8 cellular contexts compared by ENCODE assay signal in the genomic region with DNA sequence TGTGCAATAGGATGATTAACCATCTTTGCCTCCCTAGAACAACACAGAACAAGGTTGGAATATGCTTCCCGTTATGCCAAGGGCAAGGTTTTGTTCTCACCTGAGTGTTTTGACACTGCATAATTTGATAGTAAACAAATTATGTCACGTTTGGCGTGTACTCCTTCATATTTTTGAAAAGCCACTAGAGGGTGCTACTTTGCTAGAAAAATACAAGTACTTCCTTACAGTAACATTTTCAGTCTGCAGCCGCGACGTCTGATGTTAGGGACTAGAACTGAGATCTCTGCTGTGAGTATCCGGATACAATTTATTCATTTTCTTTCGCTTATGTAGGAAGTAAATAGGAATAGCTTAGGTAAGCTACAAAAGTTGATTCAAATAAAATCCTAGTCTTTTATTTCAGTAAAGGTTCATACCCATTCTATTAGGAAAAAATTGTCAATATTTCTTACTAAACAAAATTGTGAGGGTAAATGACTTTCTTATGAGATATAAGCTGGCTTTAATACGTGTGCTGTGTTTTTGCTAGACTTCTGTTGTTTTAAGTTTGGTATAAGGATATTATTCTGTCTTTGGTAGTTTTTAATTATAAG.
DNase-seq lines count a peak whose midpoint lies in the region; ATAC-seq and TF ChIP-seq lines count a peak whose summit lies in the region.

No MANE protein-coding gene starts in this region.

- H3K9me3 ChIP-seq in prostate gland: no peaks in the 10 kb centered on the region

- TF ChIP-seq CTCF in Calu3 (IDR thresholded peaks at IDR 0.05; ENCODE audit: unreplicated experiment): peak; percentile 17
- no peak for TF ChIP-seq CTCF in WTC11 (IDR thresholded peaks at IDR 0.05)
- TF ChIP-seq CTCF in glutamatergic neuron (IDR thresholded peaks at IDR 0.05; ENCODE audit: partially characterized antibody, unreplicated experiment): peak; percentile 74
- TF ChIP-seq CTCF in prostate gland (IDR thresholded peaks at IDR 0.05): peak in 3 of 4 experiments; percentile 52 to 64 (median 52)

- no TSS peak for BruUV-seq in Calu3 (replicated peaks; lab: Mats Ljungman, UMichigan)

- ATAC-seq in GM19043 (IDR thresholded peaks at IDR 0.05; ENCODE audit: low read depth, unreplicated experiment) (peak; percentile 92), HG03103 (IDR thresholded peaks at IDR 0.05; ENCODE audit: low read depth, unreplicated experiment) (peak; percentile 88), WTC11 (peak; percentile 90)

- no peaks in the 10 kb centered on the region for H3K36me3 ChIP-seq in prostate gland

- no peak overlapping the region for H3K27ac ChIP-seq in prostate gland

- CTCF ChIA-PET in Calu3 (lab: Charles Lee) (interaction anchor here (1.1 kb wide), 1 partner anchor 649 kb away, joined by 3 read pairs; no protein-coding TSS in a partner anchor), WTC11 (lab: Charles Lee) (interaction anchor here (0.7 to 1.0 kb wide), 2 partner anchors 20 to 270 kb away, joined by 3 read pairs; no protein-coding TSS in a partner anchor)

- no peaks in the 10 kb centered on the region for H3K27me3 ChIP-seq in prostate gland (replicated peaks; ENCODE audit: insufficient read depth)

- intact Hi-C loops in Calu3 (cut with micrococcal nuclease; ENCODE audit: unreplicated experiment) (loop anchor here (1.0 to 5.0 kb wide), 3 partner anchors 170 to 600 kb away; no protein-coding TSS in a partner anchor), prostate gland (cut with DNase I) (loop anchor here (2.0 to 10.0 kb wide), 2 partner anchors 601 to 827 kb away; no protein-coding TSS in a partner anchor)

- no peaks in the 10 kb centered on the region for H3K4me1 ChIP-seq in prostate gland (replicated peaks)

- no peak overlapping the region for H3K27ac Mint-ChIP-seq in Calu3 (ENCODE audit: unreplicated experiment)
- no peak overlapping the region for H3K27ac Mint-ChIP-seq in WTC11
- H3K27ac Mint-ChIP-seq in glutamatergic neuron (ENCODE audit: unreplicated experiment): no peak overlapping the region

- H3K27me3 Mint-ChIP-seq in Calu3 (ENCODE audit: unreplicated experiment) (no peaks in the 10 kb centered on the region), WTC11 (ENCODE audit: low read depth) (no peaks in the 10 kb centered on the region; the same call in 1 of the 2 replicates), glutamatergic neuron (ENCODE audit: unreplicated experiment) (no peaks in the 10 kb centered on the region)

- no peaks in the 10 kb centered on the region for H3K36me3 Mint-ChIP-seq in Calu3 (ENCODE audit: insufficient read depth, unreplicated experiment)
- no peaks in the 10 kb centered on the region for H3K36me3 Mint-ChIP-seq in WTC11
- H3K36me3 Mint-ChIP-seq in glutamatergic neuron (ENCODE audit: unreplicated experiment): no peaks in the 10 kb centered on the region

- 9% methylated on average over 9 of the region's 9 CpGs for WGBS in prostate gland

- no peak for TF ChIP-seq POLR2A in prostate gland (IDR thresholded peaks at IDR 0.05)

- H3K4me3 Mint-ChIP-seq in Calu3 (ENCODE audit: low read depth, unreplicated experiment) (no peak overlapping the region), WTC11 (no peak overlapping the region), glutamatergic neuron (ENCODE audit: unreplicated experiment) (no peak overlapping the region)

- H3K9me3 Mint-ChIP-seq in Calu3 (ENCODE audit: low read depth, unreplicated experiment) (no peaks in the 10 kb centered on the region), WTC11 (no peaks in the 10 kb centered on the region), glutamatergic neuron (ENCODE audit: unreplicated experiment) (no peaks in the 10 kb centered on the region)

- H3K4me1 Mint-ChIP-seq in Calu3 (ENCODE audit: low read depth, unreplicated experiment) (no peaks in the 10 kb centered on the region), WTC11 (no peaks in the 10 kb centered on the region), glutamatergic neuron (ENCODE audit: low read depth, unreplicated experiment) (peaks cover 2% of the 10 kb centered on the region)

- POLR2A ChIA-PET in WTC11 (lab: Charles Lee): no interaction called here

- H3K4me3 ChIP-seq in prostate gland: no peak overlapping the region

- DNase-seq in Calu3: peak; percentile 8
- DNase-seq in NCI-H2081 treated with DMSO at 0.1 percent for 48 hours (lab: John Stamatoyannopoulos, UW): peak; percentile 29
- DNase-seq in WTC11 (ENCODE audit: low spot score): peak; percentile 30
- peak; percentile 24 for DNase-seq in glutamatergic neuron
- peak; percentile 31 for DNase-seq in prostate gland (ENCODE audit: low spot score)
- DNase-seq in central memory CD4-positive, alpha-beta T cell: no peak

TF ChIP-seq in WTC11, 78 proteins besides CTCF, POLR2A, EP300 and RAD21 (continues in another document):
- no peak for TF ChIP-seq NR1H2 (CRISPR knock-in tag; IDR thresholded peaks at IDR 0.05)
- TF ChIP-seq ZNF219 (CRISPR knock-in tag; IDR thresholded peaks at IDR 0.05; ENCODE audit: borderline replicate concordance): no peak
- no peak for TF ChIP-seq NFYB (CRISPR knock-in tag; conservative IDR thresholded peaks at IDR 0.05; ENCODE audit: low read depth)
- no peak for TF ChIP-seq MYBL2 (CRISPR knock-in tag; IDR thresholded peaks at IDR 0.05)
- TF ChIP-seq EMX1 (CRISPR knock-in tag; IDR thresholded peaks at IDR 0.05): no peak
- TF ChIP-seq, protein P1, sequence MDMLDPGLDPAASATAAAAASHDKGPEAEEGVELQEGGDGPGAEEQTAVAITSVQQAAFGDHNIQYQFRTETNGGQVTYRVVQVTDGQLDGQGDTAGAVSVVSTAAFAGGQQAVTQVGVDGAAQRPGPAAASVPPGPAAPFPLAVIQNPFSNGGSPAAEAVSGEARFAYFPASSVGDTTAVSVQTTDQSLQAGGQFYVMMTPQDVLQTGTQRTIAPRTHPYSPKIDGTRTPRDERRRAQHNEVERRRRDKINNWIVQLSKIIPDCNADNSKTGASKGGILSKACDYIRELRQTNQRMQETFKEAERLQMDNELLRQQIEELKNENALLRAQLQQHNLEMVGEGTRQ (CRISPR knock-in tag; IDR thresholded peaks at IDR 0.05): no peak
- TF ChIP-seq, protein P2, sequence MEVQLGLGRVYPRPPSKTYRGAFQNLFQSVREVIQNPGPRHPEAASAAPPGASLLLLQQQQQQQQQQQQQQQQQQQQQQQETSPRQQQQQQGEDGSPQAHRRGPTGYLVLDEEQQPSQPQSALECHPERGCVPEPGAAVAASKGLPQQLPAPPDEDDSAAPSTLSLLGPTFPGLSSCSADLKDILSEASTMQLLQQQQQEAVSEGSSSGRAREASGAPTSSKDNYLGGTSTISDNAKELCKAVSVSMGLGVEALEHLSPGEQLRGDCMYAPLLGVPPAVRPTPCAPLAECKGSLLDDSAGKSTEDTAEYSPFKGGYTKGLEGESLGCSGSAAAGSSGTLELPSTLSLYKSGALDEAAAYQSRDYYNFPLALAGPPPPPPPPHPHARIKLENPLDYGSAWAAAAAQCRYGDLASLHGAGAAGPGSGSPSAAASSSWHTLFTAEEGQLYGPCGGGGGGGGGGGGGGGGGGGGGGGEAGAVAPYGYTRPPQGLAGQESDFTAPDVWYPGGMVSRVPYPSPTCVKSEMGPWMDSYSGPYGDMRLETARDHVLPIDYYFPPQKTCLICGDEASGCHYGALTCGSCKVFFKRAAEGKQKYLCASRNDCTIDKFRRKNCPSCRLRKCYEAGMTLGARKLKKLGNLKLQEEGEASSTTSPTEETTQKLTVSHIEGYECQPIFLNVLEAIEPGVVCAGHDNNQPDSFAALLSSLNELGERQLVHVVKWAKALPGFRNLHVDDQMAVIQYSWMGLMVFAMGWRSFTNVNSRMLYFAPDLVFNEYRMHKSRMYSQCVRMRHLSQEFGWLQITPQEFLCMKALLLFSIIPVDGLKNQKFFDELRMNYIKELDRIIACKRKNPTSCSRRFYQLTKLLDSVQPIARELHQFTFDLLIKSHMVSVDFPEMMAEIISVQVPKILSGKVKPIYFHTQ (CRISPR knock-in tag; IDR thresholded peaks at IDR 0.05): no peak
- no peak for TF ChIP-seq ZNF263 (CRISPR knock-in tag; IDR thresholded peaks at IDR 0.05; ENCODE audit: low read depth)
- no peak for TF ChIP-seq ZNF121 (CRISPR knock-in tag; IDR thresholded peaks at IDR 0.05)
- no peak for TF ChIP-seq ZBTB43 (CRISPR knock-in tag; IDR thresholded peaks at IDR 0.05)
- TF ChIP-seq TP53 (CRISPR knock-in tag; IDR thresholded peaks at IDR 0.05): no peak
- no peak for TF ChIP-seq CREB1 (CRISPR knock-in tag; IDR thresholded peaks at IDR 0.05)
- TF ChIP-seq SP1 (CRISPR knock-in tag; conservative IDR thresholded peaks at IDR 0.05): no peak
- TF ChIP-seq, protein P3, sequence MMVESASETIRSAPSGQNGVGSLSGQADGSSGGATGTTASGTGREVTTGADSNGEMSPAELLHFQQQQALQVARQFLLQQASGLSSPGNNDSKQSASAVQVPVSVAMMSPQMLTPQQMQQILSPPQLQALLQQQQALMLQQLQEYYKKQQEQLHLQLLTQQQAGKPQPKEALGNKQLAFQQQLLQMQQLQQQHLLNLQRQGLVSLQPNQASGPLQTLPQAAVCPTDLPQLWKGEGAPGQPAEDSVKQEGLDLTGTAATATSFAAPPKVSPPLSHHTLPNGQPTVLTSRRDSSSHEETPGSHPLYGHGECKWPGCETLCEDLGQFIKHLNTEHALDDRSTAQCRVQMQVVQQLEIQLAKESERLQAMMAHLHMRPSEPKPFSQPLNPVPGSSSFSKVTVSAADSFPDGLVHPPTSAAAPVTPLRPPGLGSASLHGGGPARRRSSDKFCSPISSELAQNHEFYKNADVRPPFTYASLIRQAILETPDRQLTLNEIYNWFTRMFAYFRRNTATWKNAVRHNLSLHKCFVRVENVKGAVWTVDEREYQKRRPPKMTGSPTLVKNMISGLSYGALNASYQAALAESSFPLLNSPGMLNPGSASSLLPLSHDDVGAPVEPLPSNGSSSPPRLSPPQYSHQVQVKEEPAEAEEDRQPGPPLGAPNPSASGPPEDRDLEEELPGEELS (CRISPR knock-in tag; IDR thresholded peaks at IDR 0.05): no peak
- no peak for TF ChIP-seq USF1 (CRISPR knock-in tag; IDR thresholded peaks at IDR 0.05)
